ENCODE assay signal across 1 cellular context in the genomic region with DNA sequence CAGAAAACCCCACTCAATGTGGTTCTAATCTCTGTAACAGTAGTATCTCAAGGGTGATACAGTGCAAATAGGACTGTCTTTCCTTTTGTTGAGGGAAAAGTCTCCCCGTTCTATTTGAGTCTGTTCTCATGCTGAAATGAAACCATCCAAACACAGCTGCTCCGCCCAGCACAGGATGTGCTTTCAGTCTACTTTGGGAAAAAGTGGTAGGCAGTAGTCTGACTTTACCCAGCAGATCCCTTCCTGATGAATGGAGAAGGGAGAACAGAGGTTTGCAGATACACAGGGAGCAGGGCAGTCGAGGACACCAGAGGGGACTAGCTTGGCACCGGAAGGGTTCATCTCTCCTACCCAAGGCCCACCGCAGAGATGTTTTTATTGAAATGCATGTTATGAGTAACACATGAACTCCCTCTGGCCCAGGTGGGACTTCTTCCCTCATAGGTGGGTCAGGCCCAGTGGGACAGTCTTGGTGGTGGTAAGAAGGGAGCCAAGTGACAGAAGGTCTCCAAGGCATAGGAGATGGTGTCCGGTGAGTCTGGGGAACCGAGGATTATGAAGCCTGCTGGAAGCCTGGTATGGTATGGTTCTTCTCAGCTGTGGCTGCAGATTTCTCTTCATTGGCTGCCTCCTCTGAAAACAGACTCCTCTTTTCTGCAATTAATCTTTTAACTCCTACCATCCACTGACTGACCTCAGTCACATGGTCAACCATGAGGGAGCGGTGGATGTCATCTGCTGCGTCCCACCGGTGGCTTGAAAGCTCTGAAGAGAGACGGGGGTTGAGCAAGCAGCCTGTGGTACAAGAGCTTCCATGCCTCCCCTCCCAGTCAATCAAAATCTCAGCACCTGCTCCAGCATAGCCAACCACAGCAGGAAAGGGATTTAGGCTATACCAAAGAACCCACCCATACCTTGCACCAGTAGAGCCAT.
TF ChIP-seq lines count a peak whose summit lies in the region.

No MANE protein-coding gene starts in this region.

TF ChIP-seq in H1, 55 proteins besides CTCF, POLR2A, EP300 and RAD21:
- TF ChIP-seq, protein P1, sequence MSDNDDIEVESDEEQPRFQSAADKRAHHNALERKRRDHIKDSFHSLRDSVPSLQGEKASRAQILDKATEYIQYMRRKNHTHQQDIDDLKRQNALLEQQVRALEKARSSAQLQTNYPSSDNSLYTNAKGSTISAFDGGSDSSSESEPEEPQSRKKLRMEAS (IDR thresholded peaks at IDR 0.05) = no peak
- TF ChIP-seq SP4 (IDR thresholded peaks at IDR 0.05; ENCODE audit: low read length) (no peak), CBX8 (IDR thresholded peaks at IDR 0.05; ENCODE audit: borderline replicate concordance, low read depth, low read length) (no peak), TEAD4 (IDR thresholded peaks at IDR 0.05; ENCODE audit: low read depth, low read length) (no peak), POLR2AphosphoS5 (IDR thresholded peaks at IDR 0.05; ENCODE audit: low read depth, low read length) (0 out of 2 replicates have a peak, but pooled peaks have one; percentile 57), POU5F1 (IDR thresholded peaks at IDR 0.05; ENCODE audit: low read depth, low read length) (no peak), KDM4A (IDR thresholded peaks at IDR 0.05; ENCODE audit: low read depth, low read length, severe bottlenecking) (no peak), CEBPB (IDR thresholded peaks at IDR 0.05; ENCODE audit: low read depth, low read length) (no peak)
